In genomic region chr5:116709082-116709481, GRCh38 we compare ENCODE assay signal across 1 cellular context.
TF ChIP-seq lines count a peak whose summit lies in the region.

No MANE protein-coding gene starts in this region.

TF ChIP-seq in WTC11, 78 proteins besides CTCF, POLR2A, EP300 and RAD21 (continued from another document):
- TF ChIP-seq STAT6 (CRISPR knock-in tag; conservative IDR thresholded peaks at IDR 0.05; ENCODE audit: low read depth): no peak
- no peak for TF ChIP-seq NFE2L1 (CRISPR knock-in tag; IDR thresholded peaks at IDR 0.05)
- no peak for TF ChIP-seq ZNF232 (CRISPR knock-in tag; IDR thresholded peaks at IDR 0.05)
- no peak for TF ChIP-seq ZNF317 (CRISPR knock-in tag; IDR thresholded peaks at IDR 0.05; ENCODE audit: borderline replicate concordance, low read depth)
- TF ChIP-seq ZNF281 (CRISPR knock-in tag; IDR thresholded peaks at IDR 0.05): no peak
- no peak for TF ChIP-seq NR2C2 (CRISPR knock-in tag; IDR thresholded peaks at IDR 0.05)
- no peak for TF ChIP-seq ESRRA (CRISPR knock-in tag; IDR thresholded peaks at IDR 0.05; ENCODE audit: borderline replicate concordance)
- TF ChIP-seq SMAD3 (CRISPR knock-in tag; IDR thresholded peaks at IDR 0.05; ENCODE audit: borderline replicate concordance): no peak
- no peak for TF ChIP-seq ZNF263 (CRISPR knock-in tag; IDR thresholded peaks at IDR 0.05; ENCODE audit: low read depth)
- no peak for TF ChIP-seq ZBTB43 (CRISPR knock-in tag; IDR thresholded peaks at IDR 0.05)
- no peak for TF ChIP-seq TEAD4 (CRISPR knock-in tag; IDR thresholded peaks at IDR 0.05)
- no peak for TF ChIP-seq TP53 (CRISPR knock-in tag; IDR thresholded peaks at IDR 0.05)
- no peak for TF ChIP-seq TEAD1 (CRISPR knock-in tag; IDR thresholded peaks at IDR 0.05)
- no peak for TF ChIP-seq PRDM15 (CRISPR knock-in tag; IDR thresholded peaks at IDR 0.05)
- TF ChIP-seq IRF2 (CRISPR knock-in tag; IDR thresholded peaks at IDR 0.05; ENCODE audit: borderline replicate concordance, low read depth): no peak
- TF ChIP-seq ZNF219 (CRISPR knock-in tag; IDR thresholded peaks at IDR 0.05; ENCODE audit: borderline replicate concordance): no peak
